Comparison of ENCODE assay signal across 25 cellular contexts in genomic region chr1:31208361-31208945, GRCh38. TPM values are rescaled to one million over a fixed set of nuclear protein-coding genes. Genes with fewer than 3 reads are reported as not detected.
"Had no signal": no experiment of that assay in that cellular context is flagged by ENCODE, and none has a peak within 500 bp of the region (broad histone marks: within the 10 kb centered on the region; RNA-seq: fewer than 3 reads in every experiment).

No MANE protein-coding gene starts in this region.

- ATAC-seq: activated CD4-positive, CD25-positive, alpha-beta regulatory T cell treated with anti-CD3 and anti-CD28 coated beads, Interleukin-2, amount 50 U/mL, for 24 hours; activated T-cell treated with anti-CD3 and anti-CD28 coated beads, Interleukin-2, amount 50 U/mL, for 72 hours; heart left ventricle; left cardiac atrium; sciatic nerve; stimulated activated effector memory CD8-positive, alpha-beta T cell treated with anti-CD3 and anti-CD28 coated beads, Interleukin-12 subunit alpha, Interleukin-12 subunit beta, amount 100 ng/mL, for 72 hours; stimulated activated naive CD8-positive, alpha-beta T cell treated with anti-CD3 and anti-CD28 coated beads, Interleukin-15, amount 100 ng/mL, for 72 hours had no signal

- H3K4me3 ChIP-seq: breast epithelium, colonic mucosa, heart left ventricle, suprapubic skin, transverse colon had no signal

- H3K27ac ChIP-seq: breast epithelium, colonic mucosa, epithelial cell of prostate, heart left ventricle, suprapubic skin, transverse colon, VCaP had no signal

- H3K27me3 ChIP-seq: breast epithelium, colonic mucosa, heart left ventricle, suprapubic skin, transverse colon had no signal

- H3K9me3 ChIP-seq: breast epithelium, colonic mucosa, suprapubic skin, transverse colon had no signal

- H3K4me1 ChIP-seq: breast epithelium, colonic mucosa, heart left ventricle, suprapubic skin, transverse colon had no signal

- DNase-seq: activated CD4-positive, alpha-beta memory T cell treated with anti-CD3 and anti-CD28 coated beads, Interleukin-2, amount 10 ng/mL, durations not matched to agents 7 days and 5 days; activated CD4-positive, alpha-beta T cell treated with anti-CD3 and anti-CD28 coated beads, Interleukin-2, amount 10 ng/mL, durations not matched to agents 24 days and 14 days; activated effector memory CD4-positive, alpha-beta T cell treated with Interleukin-2 at 50 U/mL for 16 hours; activated naive CD4-positive, alpha-beta T cell treated with anti-CD3 and anti-CD28 coated beads for 36 hours; activated naive CD8-positive, alpha-beta T cell treated with anti-CD3 and anti-CD28 coated beads, Interleukin-2, amount 10 ng/mL, durations not matched to agents 7 days and 5 days; activated T-cell treated with anti-CD3 and anti-CD28 coated beads, Interleukin-2, amount 50 U/mL, for 72 hours; amniotic stem cell; colonic mucosa; heart left ventricle; left cardiac atrium; occipital lobe; posterior cingulate gyrus; small intestine; stimulated activated CD4-positive, alpha-beta T cell treated with anti-CD3 and anti-CD28 coated beads, Interleukin-2, amount 100 ng/mL, for 24 hours; stimulated activated naive CD8-positive, alpha-beta T cell treated with anti-CD3 and anti-CD28 coated beads, Interleukin-15, amount 100 ng/mL, for 72 hours; transverse colon had no signal

- H3K36me3 ChIP-seq: breast epithelium, colonic mucosa, heart left ventricle, suprapubic skin, transverse colon had no signal

RNA-seq across cellular contexts. Expression of gene NKAIN1, which starts 31.2 kb away (rescaled TPM):
- total RNA-seq: activated CD4-positive, alpha-beta memory T cell treated with anti-CD3 and anti-CD28 coated beads, Interleukin-2, amount 10 ng/mL, durations not matched to agents 7 days and 5 days; activated CD4-positive, alpha-beta T cell treated with anti-CD3 and anti-CD28 coated beads, Interleukin-2, amount 10 ng/mL, durations not matched to agents 24 days and 14 days; activated naive CD4-positive, alpha-beta T cell treated with anti-CD3 and anti-CD28 coated beads for 36 hours; activated T-cell treated with anti-CD3 and anti-CD28 coated beads, Interleukin-2, amount 50 U/mL, for 72 hours; fibroblast of villous mesenchyme; liver; transverse colon had no signal
